ENCODE assay signal across 20 cellular contexts in the genomic region with DNA sequence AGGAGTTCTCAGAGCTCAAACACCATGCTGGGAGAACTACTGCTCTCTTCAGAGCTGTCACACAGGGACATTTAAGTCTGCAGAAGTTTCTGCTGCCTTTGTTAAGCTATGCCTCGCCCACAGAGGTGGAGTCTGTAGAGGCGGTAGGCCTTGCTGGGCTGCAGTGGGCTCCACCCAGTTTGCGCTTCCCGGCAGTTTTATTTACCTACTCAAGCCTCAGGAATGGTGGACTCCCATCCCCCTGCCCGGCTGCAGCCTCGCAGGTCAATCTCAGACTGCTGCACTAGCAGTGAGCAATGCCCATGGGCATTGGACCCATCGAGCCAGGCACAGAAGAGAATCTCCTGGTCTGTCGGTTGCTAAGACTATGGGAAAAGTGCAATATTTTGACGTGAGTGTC.
DNase-seq lines count a peak whose midpoint lies in the region; ATAC-seq, FAIRE-seq and TF ChIP-seq lines count a peak whose summit lies in the region.
"Had no signal": no experiment of that assay in that cellular context is flagged by ENCODE, and none has a peak within 500 bp of the region (broad histone marks: within the 10 kb centered on the region; RNA-seq: fewer than 3 reads in every experiment).

No MANE protein-coding gene starts in this region.

- H3K27me3 ChIP-seq in bronchial epithelial cell (ENCODE audit: control insufficient read depth, insufficient read depth, low read length) (no peaks in the 10 kb centered on the region), upper lobe of right lung (no peaks in the 10 kb centered on the region)
- H3K27me3 ChIP-seq: BLaER1 treated with 17β-estradiol and CSF1 and Interleukin-3, amounts not matched to agents 10 nM and 100 nM had no signal

- H3K4me3 ChIP-seq in bronchial epithelial cell (ENCODE audit: low read depth, low read length) = no peak overlapping the region
- H3K4me3 ChIP-seq in upper lobe of right lung = no peak overlapping the region
- H3K4me3 ChIP-seq: A549; BLaER1 treated with 17β-estradiol and CSF1 and Interleukin-3, amounts not matched to agents 10 nM and 100 nM had no signal

- peak; percentile 23 for FAIRE-seq in bronchial epithelial cell (lab: Jason Lieb, UNC)
- FAIRE-seq: A549, D721Med, G401.6, GM12891, GM19239 had no signal

- H3K4me1 ChIP-seq in upper lobe of right lung = no peaks in the 10 kb centered on the region
- H3K4me1 ChIP-seq: A549; BLaER1 treated with 17β-estradiol and CSF1 and Interleukin-3, amounts not matched to agents 10 nM and 100 nM; Caco-2 had no signal

- H3K36me3 ChIP-seq in bronchial epithelial cell (ENCODE audit: control insufficient read depth, insufficient read depth, low read length) (no peaks in the 10 kb centered on the region), upper lobe of right lung (no peaks in the 10 kb centered on the region)
- H3K36me3 ChIP-seq: BLaER1 treated with 17β-estradiol and CSF1 and Interleukin-3, amounts not matched to agents 10 nM and 100 nM had no signal

- ATAC-seq in upper lobe of right lung = no peak
- no peak for ATAC-seq in HG02623 (IDR thresholded peaks at IDR 0.05; ENCODE audit: unreplicated experiment)
- ATAC-seq: A549; CD8-positive, alpha-beta T cell had no signal

- intact Hi-C loops in upper lobe of right lung (cut with DNase I) = no loop called here

- H3K27ac ChIP-seq in upper lobe of right lung = no peak overlapping the region
- H3K27ac ChIP-seq: 22Rv1; A549; BLaER1 treated with 17β-estradiol and CSF1 and Interleukin-3, amounts not matched to agents 10 nM and 100 nM; C4-2B had no signal

- TF ChIP-seq CTCF in bronchial epithelial cell (IDR thresholded peaks at IDR 0.05; ENCODE audit: insufficient read depth, low read length, severe bottlenecking) (no peak), upper lobe of right lung (IDR thresholded peaks at IDR 0.05) (no peak)

- no peaks in the 10 kb centered on the region for H3K9me3 ChIP-seq in upper lobe of right lung
- H3K9me3 ChIP-seq: A549, Caco-2 had no signal

- peak; percentile 31 for DNase-seq in H4 (ENCODE audit: low spot score)
- no peak for DNase-seq in bronchial epithelial cell (ENCODE audit: low read depth)
- peak; percentile 42 for DNase-seq in upper lobe of right lung
- no peak for DNase-seq in NOMO-1 treated with dmso at 0.1 percent for 144 hours (lab: John Stamatoyannopoulos, UW; ENCODE audit: unreplicated experiment)
- DNase-seq: AML-193; Calu3; CD4-positive, alpha-beta T cell; CD8-positive, alpha-beta T cell; DMS79 treated with DMSO at 0.1 percent for 48 hours; GF-D8 had no signal

Comparison
In these comparisons a context has a peak if more than half of its experiments do, and no peak if none do; other contexts are left out.
1. DNase-seq: peak in H4 (single experiment) and upper lobe of right lung (single experiment); none in bronchial epithelial cell (single experiment) and NOMO-1 treated with dmso at 0.1 percent for 144 hours (single experiment).